In genomic region chr10:60089095-60089494, GRCh38 we compare ENCODE assay signal across 21 cellular contexts.
DNase-seq lines count a peak whose midpoint lies in the region; ATAC-seq and TF ChIP-seq lines count a peak whose summit lies in the region.
"Had no signal": no experiment of that assay in that cellular context is flagged by ENCODE, and none has a peak within 500 bp of the region (broad histone marks: within the 10 kb centered on the region; RNA-seq: fewer than 3 reads in every experiment).

No MANE protein-coding gene starts in this region.

- no peak overlapping the region for H2AFZ ChIP-seq in mammary epithelial cell (ENCODE audit: low read depth, low read length)

- POLR2A ChIA-PET in MCF 10A (lab: Yijun Ruan, JAX): no interaction called here

- DNase-seq in MCF 10A (ENCODE audit: unreplicated experiment): peak; percentile 5
- no peak for DNase-seq in mammary epithelial cell
- peak; percentile 26 for DNase-seq in astrocyte of the spinal cord (ENCODE audit: low read depth, low spot score)
- DNase-seq in left colon: no peak
- no peak for DNase-seq in GF-D8 (lab: John Stamatoyannopoulos, UW)
- no peak for DNase-seq in DMS153 treated with DMSO at 0.1 percent for 48 hours (lab: John Stamatoyannopoulos, UW; ENCODE audit: unreplicated experiment)
- no peak for DNase-seq in stimulated activated naive B cell treated with anti-CD40 and anti-IgM and Interleukin-4, amounts not matched to agents 10 μg/mL and 1 μg/mL and 100 μg/mL, for 72 hours
- DNase-seq: 8988T; activated CD4-positive, alpha-beta T cell treated with anti-CD3 and anti-CD28 coated beads for 4 hours; activated CD8-positive, alpha-beta memory T cell treated with anti-CD3 and anti-CD28 coated beads, Interleukin-2, amount 50 U/mL, for 4 hours; activated effector memory CD4-positive, alpha-beta T cell treated with anti-CD3 and anti-CD28 coated beads, Interleukin-2, amount 50 U/mL, for 16 hours; amniotic stem cell; C1 segment of cervical spinal cord; DMS 273 treated with DMSO at 0.1 percent for 48 hours; left ventricle myocardium superior; NCI-H2029; NCI-H510A treated with DMSO at 0.1 percent for 48 hours; SJCRH30; thyroid gland had no signal

- H3K36me3 Mint-ChIP-seq in MCF 10A (ENCODE audit: insufficient read depth, unreplicated experiment): peaks cover 13% of the 10 kb centered on the region
- H3K36me3 Mint-ChIP-seq in stimulated activated naive B cell treated with anti-CD40 and anti-IgM and Interleukin-4, amounts not matched to agents 10 μg/mL and 1 μg/mL and 100 μg/mL, for 72 hours: no peaks in the 10 kb centered on the region

- H3K9ac ChIP-seq in mammary epithelial cell (ENCODE audit: insufficient read depth, low read length): no peak overlapping the region

- no peaks in the 10 kb centered on the region for H4K20me1 ChIP-seq in mammary epithelial cell (ENCODE audit: insufficient read depth, low read length)

- H3K9me3 Mint-ChIP-seq in MCF 10A (ENCODE audit: unreplicated experiment): no peaks in the 10 kb centered on the region
- H3K9me3 Mint-ChIP-seq in stimulated activated naive B cell treated with anti-CD40 and anti-IgM and Interleukin-4, amounts not matched to agents 10 μg/mL and 1 μg/mL and 100 μg/mL, for 72 hours: no peaks in the 10 kb centered on the region

- no peak overlapping the region for H3K4me2 ChIP-seq in mammary epithelial cell (ENCODE audit: insufficient read depth, low read depth, low read length)

- no peak overlapping the region for H3K4me3 ChIP-seq in mammary epithelial cell (replicated peaks in 1 of 3; ENCODE audit: insufficient read depth in 1 of 3, low read depth in 2 of 3, low read length in 3 of 3)
- no peak overlapping the region for H3K4me3 ChIP-seq in astrocyte of the spinal cord (ENCODE audit: low read depth, low read length)
- H3K4me3 ChIP-seq: gastroesophageal sphincter, SJCRH30, thyroid gland had no signal

- H3K27me3 Mint-ChIP-seq in MCF 10A (ENCODE audit: insufficient read depth, unreplicated experiment): no peaks in the 10 kb centered on the region
- peaks cover 0 to 5% of the 10 kb centered on the region in 2 donors for H3K27me3 Mint-ChIP-seq in stimulated activated naive B cell treated with anti-CD40 and anti-IgM and Interleukin-4, amounts not matched to agents 10 μg/mL and 1 μg/mL and 100 μg/mL, for 72 hours

- H3K27ac ChIP-seq in mammary epithelial cell (ENCODE audit: insufficient read depth, low read depth, low read length): no peak overlapping the region
- H3K27ac ChIP-seq: gastroesophageal sphincter, SJCRH30, thyroid gland had no signal

- no peaks in the 10 kb centered on the region for H3K4me1 ChIP-seq in mammary epithelial cell (ENCODE audit: insufficient read depth, low read length)
- H3K4me1 ChIP-seq: gastroesophageal sphincter, SJCRH30, thyroid gland had no signal

- H3K36me3 ChIP-seq in mammary epithelial cell (ENCODE audit: insufficient read depth, low read length): no peaks in the 10 kb centered on the region
- H3K36me3 ChIP-seq: gastroesophageal sphincter, SJCRH30, thyroid gland had no signal

- no peak overlapping the region for H3K4me3 Mint-ChIP-seq in MCF 10A (ENCODE audit: unreplicated experiment)
- H3K4me3 Mint-ChIP-seq in stimulated activated naive B cell treated with anti-CD40 and anti-IgM and Interleukin-4, amounts not matched to agents 10 μg/mL and 1 μg/mL and 100 μg/mL, for 72 hours: no peak overlapping the region

- dilution Hi-C loops in mammary epithelial cell (cut with HindIII; ENCODE audit: low sequenced_read_pairs): no loop called here

- intact Hi-C loops in MCF 10A (cut with micrococcal nuclease) (no loop called here), mammary epithelial cell (cut with micrococcal nuclease) (no loop called here), left colon (cut with DNase I, micrococcal nuclease) (no loop called here)

- no peaks in the 10 kb centered on the region for H3K79me2 ChIP-seq in mammary epithelial cell (ENCODE audit: insufficient read depth, low read length)

- no peaks in the 10 kb centered on the region for H3K9me3 ChIP-seq in mammary epithelial cell (replicated peaks; ENCODE audit: insufficient read depth, low read length)
- H3K9me3 ChIP-seq: gastroesophageal sphincter, SJCRH30, thyroid gland had no signal

- no peaks in the 10 kb centered on the region for H3K4me1 Mint-ChIP-seq in MCF 10A (ENCODE audit: insufficient read depth, unreplicated experiment)
- peaks cover 4 to 11% of the 10 kb centered on the region in 2 donors for H3K4me1 Mint-ChIP-seq in stimulated activated naive B cell treated with anti-CD40 and anti-IgM and Interleukin-4, amounts not matched to agents 10 μg/mL and 1 μg/mL and 100 μg/mL, for 72 hours

- in situ Hi-C loops in mammary epithelial cell (cut with MboI; ENCODE audit: low sequenced_read_pairs in 2 of 2) (loop anchor here in 1 of 2 donors (25.0 kb wide), 1 partner anchor 548 kb away; no protein-coding TSS in a partner anchor), astrocyte of the spinal cord (cut with HindIII; ENCODE audit: low sequenced_read_pairs) (no loop called here)

- BruUV-seq in MCF 10A (replicated peaks; lab: Mats Ljungman, UMichigan): no TSS peak
- BruUV-seq in mammary epithelial cell (replicated peaks; lab: Mats Ljungman, UMichigan): no TSS peak

- ATAC-seq in left colon: peak; percentile 98
- ATAC-seq in HG03039 (IDR thresholded peaks at IDR 0.05; ENCODE audit: unreplicated experiment): no peak
- ATAC-seq in stimulated activated naive B cell treated with anti-CD40 and anti-IgM and Interleukin-4, amounts not matched to agents 10 μg/mL and 1 μg/mL and 100 μg/mL, for 72 hours (replicated peaks): no peak
- ATAC-seq: gastroesophageal sphincter, left ventricle myocardium superior had no signal

- no peak overlapping the region for H3K27ac Mint-ChIP-seq in MCF 10A (ENCODE audit: low read depth, unreplicated experiment)
- H3K27ac Mint-ChIP-seq in stimulated activated naive B cell treated with anti-CD40 and anti-IgM and Interleukin-4, amounts not matched to agents 10 μg/mL and 1 μg/mL and 100 μg/mL, for 72 hours: no peak overlapping the region

- no peak for TF ChIP-seq CTCF in MCF 10A (IDR thresholded peaks at IDR 0.05; ENCODE audit: unreplicated experiment)
- no peak for TF ChIP-seq CTCF in mammary epithelial cell (conservative IDR thresholded peaks at IDR 0.05 in 1 of 2, IDR thresholded peaks at IDR 0.05 in 1 of 2; ENCODE audit: extremely low read depth in 1 of 2, insufficient read depth in 1 of 2, low read depth in 1 of 2, low read length in 2 of 2)
- TF ChIP-seq CTCF in astrocyte of the spinal cord (IDR thresholded peaks at IDR 0.05; ENCODE audit: low read depth, low read length): no peak

- CTCF ChIA-PET in MCF 10A (lab: Yijun Ruan, JAX): no interaction called here
- CTCF ChIA-PET in mammary epithelial cell (lab: Charles Lee; ENCODE audit: low non-redundant PET): no interaction called here

- no peaks in the 10 kb centered on the region for H3K27me3 ChIP-seq in mammary epithelial cell (ENCODE audit: insufficient read depth, low read length)
- H3K27me3 ChIP-seq: gastroesophageal sphincter, SJCRH30, thyroid gland had no signal

- WGBS in mammary epithelial cell (ENCODE audit: low coverage, missing lambda C conversion rate): 77% methylated on average over 3 of the region's 3 CpGs

Comparison
In these comparisons a context has a peak if more than half of its experiments do, and no peak if none do; other contexts are left out.
1. DNase-seq: peak in MCF 10A (single experiment) and astrocyte of the spinal cord (single experiment); none in mammary epithelial cell (single experiment), left colon (0 of 2), GF-D8 (single experiment), DMS153 treated with DMSO at 0.1 percent for 48 hours (single experiment) and stimulated activated naive B cell treated with anti-CD40 and anti-IgM and Interleukin-4, amounts not matched to agents 10 μg/mL and 1 μg/mL and 100 μg/mL, for 72 hours (single experiment).